In genomic region chr17:47810200-47810821, GRCh38 we compare ENCODE assay signal across 8 cellular contexts. TPM values are rescaled to one million over a fixed set of nuclear protein-coding genes. Genes with fewer than 3 reads are reported as not detected.
DNase-seq lines count a peak whose midpoint lies in the region; ATAC-seq and TF ChIP-seq lines count a peak whose summit lies in the region.

No MANE protein-coding gene starts in this region.

- peaks cover 6% of the 10 kb centered on the region; the same call in 1 of the 2 replicates for H3K4me1 ChIP-seq in Panc1 (ENCODE audit: control insufficient read depth, insufficient read depth, low read length)

- POLR2A ChIA-PET in Panc1 (lab: Charles Lee) = no interaction called here

- ATAC-seq in activated CD4-positive, CD25-positive, alpha-beta regulatory T cell treated with anti-CD3 and anti-CD28 coated beads, Interleukin-2, amount 50 U/mL, for 24 hours = peak; percentile 92 to 93
- ATAC-seq in Panc1 = peak; percentile 71
- no peak for ATAC-seq in GM21528 (IDR thresholded peaks at IDR 0.05; ENCODE audit: low FRiP score, unreplicated experiment)
- no peak for ATAC-seq in GM19395 (IDR thresholded peaks at IDR 0.05; ENCODE audit: unreplicated experiment)
- no peak for ATAC-seq in GM18505 (IDR thresholded peaks at IDR 0.05; ENCODE audit: unreplicated experiment)

- H3K27me3 ChIP-seq in Panc1 (ENCODE audit: control insufficient read depth, insufficient read depth, low read length) = no peaks in the 10 kb centered on the region

- no peak for TF ChIP-seq POLR2A in GM18505 (IDR thresholded peaks at IDR 0.05; ENCODE audit: borderline replicate concordance, extremely low read depth, insufficient read depth, insufficient read length)

- TF ChIP-seq CTCF in Panc1 (IDR thresholded peaks at IDR 0.05) = no peak

- intact Hi-C loops in Panc1 (cut with micrococcal nuclease; ENCODE audit: unreplicated experiment) = no loop called here

- no peaks in the 10 kb centered on the region for H3K36me3 ChIP-seq in Panc1 (ENCODE audit: control insufficient read depth, insufficient read depth, low read length)

- no peak overlapping the region for H3K27ac ChIP-seq in Panc1 (ENCODE audit: low read length)
- peak overlapping the region; percentile 54 for H3K27ac ChIP-seq in epithelial cell of prostate

- no peak for DNase-seq in activated CD4-positive, CD25-positive, alpha-beta regulatory T cell treated with anti-CD3 and anti-CD28 coated beads, Interleukin-2, amount 50 U/mL, for 72 hours
- peak; percentile 52 for DNase-seq in Panc1 (ENCODE audit: low read depth, low spot score)
- DNase-seq in epithelial cell of prostate (ENCODE audit: low read depth, low spot score) = peak; percentile 83
- DNase-seq in pulmonary artery endothelial cell (ENCODE audit: low read depth, low spot score) = peak; percentile 44

- H3K4me3 ChIP-seq in Panc1 (ENCODE audit: low read depth in 2 of 2, low read length in 2 of 2) = no peak overlapping the region

- CTCF ChIA-PET in Panc1 (lab: Charles Lee) = interaction anchor here (0.7 kb wide), 1 partner anchor 133 kb away, joined by 6 read pairs; no protein-coding TSS in a partner anchor

- in situ Hi-C loops in Panc1 (cut with HindIII; ENCODE audit: low pct_unique_long_range_greater_than_20kb, low sequenced_read_pairs) = no loop called here

- no peaks in the 10 kb centered on the region for H3K9me3 ChIP-seq in Panc1 (ENCODE audit: control insufficient read depth, insufficient read depth, low read depth, low read length)

- BruUV-seq in Panc1 (replicated peaks; lab: Mats Ljungman, UMichigan) = no TSS peak

RNA-seq across cellular contexts. Expression of gene OSBPL7, which starts 11.3 kb away (rescaled TPM):
- total RNA-seq in Panc1 (2021; ENCODE audit: unreplicated experiment) = 9.1 TPM
- polyA plus RNA-seq in Panc1 (2012; ENCODE audit: insufficient read length) = 12.4 TPM
- total RNA-seq in pulmonary artery endothelial cell = 9.0 and 13.2 TPM in 2 replicates

RNA-seq across cellular contexts. Expression of gene MRPL10, which starts 21.0 kb away (rescaled TPM):
- total RNA-seq in Panc1 (2021; ENCODE audit: unreplicated experiment) (41.9 TPM), pulmonary artery endothelial cell (23.9 and 29.6 TPM in 2 replicates)
- polyA plus RNA-seq in Panc1 (2012; ENCODE audit: insufficient read length) = 40.6 TPM

RNA-seq across cellular contexts. Expression of gene LRRC46, which starts 21.2 kb away (rescaled TPM):
- 1.9 TPM for total RNA-seq in Panc1 (2021; ENCODE audit: unreplicated experiment)
- 1.7 TPM for polyA plus RNA-seq in Panc1 (2012; ENCODE audit: insufficient read length)
- not detected in 2 replicates for total RNA-seq in pulmonary artery endothelial cell

RNA-seq across cellular contexts. Expression of gene SCRN2, which starts 30.8 kb away (rescaled TPM):
- 34.9 TPM for total RNA-seq in Panc1 (2021; ENCODE audit: unreplicated experiment)
- 52.2 TPM for polyA plus RNA-seq in Panc1 (2012; ENCODE audit: insufficient read length)
- total RNA-seq in pulmonary artery endothelial cell = 28.8 and 46.4 TPM in 2 replicates

RNA-seq across cellular contexts. Expression of gene SP6, which starts 40.7 kb away (rescaled TPM):
- total RNA-seq in Panc1 (2021; ENCODE audit: unreplicated experiment) (4.0 TPM), pulmonary artery endothelial cell (0.92 and 1.3 TPM in 2 replicates)
- polyA plus RNA-seq in Panc1 (2012; ENCODE audit: insufficient read length) = 2.9 TPM

Comparison
In these comparisons a context has a peak if more than half of its experiments do, and no peak if none do; other contexts are left out.
1. ATAC-seq: peak in activated CD4-positive, CD25-positive, alpha-beta regulatory T cell treated with anti-CD3 and anti-CD28 coated beads, Interleukin-2, amount 50 U/mL, for 24 hours (2 of 2) and Panc1 (single experiment); none in GM21528 (single experiment), GM19395 (single experiment) and GM18505 (single experiment).